ENCODE assay signal across 24 cellular contexts in genomic region chr2:130289780-130290179, GRCh38.
"Had no signal": no experiment of that assay in that cellular context is flagged by ENCODE, and none has a peak within 500 bp of the region (broad histone marks: within the 10 kb centered on the region; RNA-seq: fewer than 3 reads in every experiment).

No MANE protein-coding gene starts in this region.

- H3K27me3 ChIP-seq: hepatocyte, neural progenitor cell, ovary, right atrium auricular region, right lobe of liver, testis, tibial artery had no signal

- H3K4me3 ChIP-seq: hepatocyte, left ventricle myocardium inferior, lung, neural progenitor cell, ovary, right atrium auricular region, right lobe of liver, skin epidermis, stomach, testis, tibial artery, upper lobe of right lung had no signal

- H3K27ac ChIP-seq: hepatocyte, left ventricle myocardium inferior, neural progenitor cell, neutrophil, ovary, right atrium auricular region, right lobe of liver, skin epidermis, stomach, testis, tibial artery, upper lobe of right lung had no signal

- H3K9me3 ChIP-seq: left ventricle myocardium inferior, neutrophil, ovary, right atrium auricular region, right lobe of liver, stomach, testis, tibial artery, upper lobe of right lung had no signal

- ATAC-seq: natural killer cell; right lobe of liver; stimulated activated naive B cell treated with anti-CD40 and anti-IgM and Interleukin-4, amounts not matched to agents 10 μg/mL and 1 μg/mL and 100 μg/mL, for 72 hours; stimulated activated naive CD8-positive, alpha-beta T cell treated with anti-CD3 and anti-CD28 coated beads, Interleukin-15, Interleukin-2, amounts not matched to agents 100 U/mL and 50 U/mL, for 24 hours; upper lobe of right lung had no signal

- H3K4me1 ChIP-seq: left ventricle myocardium inferior, neural progenitor cell, right atrium auricular region, right lobe of liver, stomach, testis, tibial artery, upper lobe of right lung had no signal

- H3K36me3 ChIP-seq: left ventricle myocardium inferior, neural progenitor cell, neutrophil, ovary, right atrium auricular region, right lobe of liver, stomach, tibial artery, upper lobe of right lung had no signal

- DNase-seq: islet precursor cell; left ventricle myocardium inferior; midbrain; naive B cell; natural killer cell; nephron progenitor cell; ovary; right lobe of liver; stimulated activated CD4-positive, alpha-beta T cell treated with anti-CD3 and anti-CD28 coated beads, Interleukin-12 subunit alpha, Interleukin-12 subunit beta, amount 100 ng/mL, for 4 hours; stimulated activated CD4-positive, alpha-beta T cell treated with anti-CD3 and anti-CD28 coated beads, Interleukin-15, amount 100 ng/mL, for 24 hours; stimulated activated CD4-positive, alpha-beta T cell treated with anti-CD3 and anti-CD28 coated beads, Interleukin-2, amount 100 ng/mL, for 24 hours; stimulated activated CD4-positive, alpha-beta T cell treated with anti-CD3 and anti-CD28 coated beads, Interleukin-4, amount 100 ng/mL, for 1 hour; stimulated activated naive B cell treated with anti-CD40 and anti-IgM and Interleukin-4, amounts not matched to agents 10 μg/mL and 1 μg/mL and 100 μg/mL, for 72 hours; stimulated activated naive CD8-positive, alpha-beta T cell treated with anti-CD3 and anti-CD28 coated beads, Interleukin-15, Interleukin-2, amounts not matched to agents 100 U/mL and 50 U/mL, for 24 hours; stomach; testis; tibial artery; upper lobe of right lung had no signal
